In the genomic region with DNA sequence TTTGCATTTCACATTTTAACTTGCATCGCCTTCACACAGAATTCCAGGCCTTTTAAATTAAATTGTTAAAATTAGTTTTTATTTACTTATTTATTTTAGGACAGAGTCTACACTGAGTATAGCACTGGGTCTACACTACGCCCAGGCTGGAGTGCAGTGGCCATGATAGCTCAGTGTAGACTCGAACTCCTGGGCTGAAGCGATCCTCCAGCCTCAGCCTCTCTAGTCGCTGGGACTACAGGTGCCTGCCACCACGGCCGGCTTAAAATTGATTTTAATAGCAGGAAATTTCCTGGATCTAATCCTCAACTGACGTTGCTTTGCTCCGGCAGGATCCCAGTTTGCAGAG, we compare ENCODE assay signal across 8 cellular contexts. TPM values are rescaled to one million over a fixed set of nuclear protein-coding genes. Genes with fewer than 3 reads are reported as not detected.
DNase-seq lines count a peak whose midpoint lies in the region; TF ChIP-seq lines count a peak whose summit lies in the region.

No MANE protein-coding gene starts in this region.

- no peak overlapping the region for H3K9ac ChIP-seq in rectal smooth muscle tissue (ENCODE audit: low read length)

- H3K4me1 ChIP-seq in SJCRH30 (no peaks in the 10 kb centered on the region), rectal smooth muscle tissue (ENCODE audit: control insufficient read depth, insufficient read depth, low read length) (no peaks in the 10 kb centered on the region)

- no peaks in the 10 kb centered on the region for H3K27me3 ChIP-seq in SJCRH30
- no peaks in the 10 kb centered on the region for H3K27me3 ChIP-seq in rectal smooth muscle tissue (ENCODE audit: control insufficient read depth, insufficient read depth, low read length)

- H3K36me3 ChIP-seq in SJCRH30 (no peaks in the 10 kb centered on the region), rectal smooth muscle tissue (ENCODE audit: control insufficient read depth, insufficient read depth, low read length) (no peaks in the 10 kb centered on the region)

- H3K27ac ChIP-seq in SJCRH30 (no peak overlapping the region; the same call in 1 of the 2 replicates), rectal smooth muscle tissue (ENCODE audit: low read depth, low read length) (peak overlapping the region; percentile 62)

- H3K4me3 ChIP-seq in GM12864 (ENCODE audit: low read depth, low read length) (peak overlapping the region; percentile 63), SJCRH30 (peak overlapping the region; percentile 84), foreskin fibroblast (ENCODE audit: low read depth in 1 of 2, low read length in 2 of 2) (peak overlapping the region; percentile 78 to 83), rectal smooth muscle tissue (ENCODE audit: low read length) (peak overlapping the region; percentile 80)

- DNase-seq in GM12864 (ENCODE audit: low read depth), result no peak
- DNase-seq in SJCRH30, result no peak
- no peak for DNase-seq in foreskin fibroblast
- no peak for DNase-seq in NCI-H510A (lab: John Stamatoyannopoulos, UW)
- DNase-seq in iPS-NIHi11 (ENCODE audit: low spot score), result no peak
- DNase-seq in hepatic stellate cell (ENCODE audit: low spot score), result no peak
- no peak for DNase-seq in activated CD4-positive, alpha-beta T cell treated with anti-CD3 and anti-CD28 coated beads, Interleukin-2, amount 50 U/mL, for 4 hours

- H3K9me3 ChIP-seq in SJCRH30 (replicated peaks), result peaks cover 7% of the 10 kb centered on the region

- TF ChIP-seq CTCF in GM12864 (IDR thresholded peaks at IDR 0.05; ENCODE audit: low read depth, low read length, missing control alignments) (no peak), foreskin fibroblast (IDR thresholded peaks at IDR 0.05; ENCODE audit: low read depth, low read length) (no peak)

RNA-seq across cellular contexts. Expression of a gene that starts 0.3 kb away (rescaled TPM):
- total RNA-seq in SJCRH30 (2014; rRNA removed; shearing (Covaris generic)), result 4.0 and 4.4 TPM in 2 replicates

RNA-seq across cellular contexts. Expression of a gene that starts 34.0 kb away (rescaled TPM):
- total RNA-seq in SJCRH30 (2014; rRNA removed; shearing (Covaris generic)), result 18.6 and 19.9 TPM in 2 replicates

RNA-seq across cellular contexts. Expression of a gene that starts 38.8 kb away (rescaled TPM):
- 14.6 and 17.3 TPM in 2 replicates for total RNA-seq in SJCRH30 (2014; rRNA removed; shearing (Covaris generic))
